Comparison of ENCODE assay signal across 1 cellular context in the genomic region with DNA sequence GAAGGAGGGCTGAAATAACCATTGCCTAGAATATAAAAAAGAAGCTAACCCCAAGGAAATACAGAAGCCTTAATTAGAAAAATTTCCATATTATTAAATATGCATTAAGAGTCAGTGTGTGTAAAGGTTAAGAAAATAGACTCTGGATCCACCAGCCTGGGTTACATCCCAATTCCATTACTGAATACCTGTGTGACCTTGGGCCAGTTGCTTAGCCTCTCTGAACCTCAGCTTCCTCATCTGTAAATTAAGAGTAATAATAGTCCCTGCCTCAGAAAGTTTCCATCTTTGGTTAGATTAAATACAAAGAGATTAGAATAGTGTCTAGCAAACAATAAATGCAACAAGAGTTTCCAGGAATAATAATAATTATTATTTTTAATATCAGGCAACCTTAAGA.
A peak's percentile ranks its signal among the peaks of the same experiment; 100 is the strongest.
TF ChIP-seq lines count a peak whose summit lies in the region.

No MANE protein-coding gene starts in this region.

TF ChIP-seq in GM12878, 131 proteins besides CTCF, POLR2A, EP300 and RAD21:
- TF ChIP-seq ZSCAN29 (IDR thresholded peaks at IDR 0.05) (no peak), ZNF217 (IDR thresholded peaks at IDR 0.05) (0 out of 2 replicates have a peak, but pooled peaks have one; percentile 12)
